In genomic region chr1:155136728-155137127, GRCh38 we compare ENCODE assay signal across 8 cellular contexts. TPM values are rescaled to one million over a fixed set of nuclear protein-coding genes. Genes with fewer than 3 reads are reported as not detected.
DNase-seq lines count a peak whose midpoint lies in the region; ATAC-seq and TF ChIP-seq lines count a peak whose summit lies in the region.

No MANE protein-coding gene starts in this region.

- peak; percentile 61 for DNase-seq in GF-D8 (lab: John Stamatoyannopoulos, UW)
- DNase-seq in Panc1 (ENCODE audit: low read depth, low spot score): no peak
- no peak for DNase-seq in ecto neural progenitor cell (ENCODE audit: low spot score)
- DNase-seq in NCI-H2107 (lab: John Stamatoyannopoulos, UW): no peak
- DNase-seq in stimulated activated CD4-positive, alpha-beta T cell treated with anti-CD3 and anti-CD28 coated beads, Interleukin-15, amount 100 ng/mL, for 24 hours: no peak

- intact Hi-C loops in Panc1 (cut with micrococcal nuclease; ENCODE audit: unreplicated experiment): no loop called here

- in situ Hi-C loops in Panc1 (cut with HindIII; ENCODE audit: low pct_unique_long_range_greater_than_20kb, low sequenced_read_pairs): no loop called here

- peak overlapping the region; percentile 60 to 86 for H3K4me3 ChIP-seq in Panc1 (ENCODE audit: low read depth in 2 of 2, low read length in 2 of 2)
- peak overlapping the region; percentile 57 for H3K4me3 ChIP-seq in ectodermal cell (ENCODE audit: insufficient read depth, low read depth, low read length)
- peak overlapping the region; percentile 7 for H3K4me3 ChIP-seq in neuron (ENCODE audit: low read length)

- BruUV-seq in Panc1 (replicated peaks; lab: Mats Ljungman, UMichigan): no TSS peak

- H3K36me3 ChIP-seq in Panc1 (ENCODE audit: control insufficient read depth, insufficient read depth, low read length) (no peaks in the 10 kb centered on the region), ectodermal cell (ENCODE audit: control insufficient read depth, insufficient read depth, low read length) (no peaks in the 10 kb centered on the region), neuron (ENCODE audit: insufficient read depth, low read length) (peaks cover 7% of the 10 kb centered on the region)

- no peak overlapping the region for H2AFZ ChIP-seq in neuron (ENCODE audit: low read depth, low read length)

- 39 to 47% methylated on average over 8 of the region's 8 CpGs for WGBS in ectodermal cell, 2 experiments

- ATAC-seq in Panc1 (no peak), GM18511 (IDR thresholded peaks at IDR 0.05; ENCODE audit: unreplicated experiment) (no peak)

- CTCF ChIA-PET in Panc1 (lab: Charles Lee): interaction anchor here (0.6 to 0.7 kb wide), 4 partner anchors 14 to 580 kb away, joined by 3 to 7 read pairs (median 4); partner anchors contain the start of gene KRTCAP2

- no peaks in the 10 kb centered on the region for H3K27me3 ChIP-seq in Panc1 (ENCODE audit: control insufficient read depth, insufficient read depth, low read length)
- peaks cover 8% of the 10 kb centered on the region for H3K27me3 ChIP-seq in ectodermal cell (ENCODE audit: control insufficient read depth, insufficient read depth, low read length, poor library complexity, severe bottlenecking)
- no peaks in the 10 kb centered on the region for H3K27me3 ChIP-seq in neuron (ENCODE audit: insufficient read depth, low read length)

- H3K4me1 ChIP-seq in Panc1 (ENCODE audit: control insufficient read depth, insufficient read depth, low read length): peaks cover 30% of the 10 kb centered on the region
- peaks cover 9% of the 10 kb centered on the region for H3K4me1 ChIP-seq in ectodermal cell (ENCODE audit: control insufficient read depth, insufficient read depth, low read length)
- peaks cover 23% of the 10 kb centered on the region for H3K4me1 ChIP-seq in neuron (ENCODE audit: insufficient read depth, low read length)

- H3K27ac ChIP-seq in Panc1 (ENCODE audit: low read length) (peak overlapping the region; percentile 93), ectodermal cell (ENCODE audit: insufficient read depth, low read depth, low read length, poor library complexity, severe bottlenecking) (peak overlapping the region; percentile 42)

- TF ChIP-seq CTCF in Panc1 (IDR thresholded peaks at IDR 0.05): no peak

- POLR2A ChIA-PET in Panc1 (lab: Charles Lee): interaction anchor here (0.5 to 0.8 kb wide), 2 partner anchors 9 to 37 kb away, joined by 3 read pairs; partner anchors contain the start of gene EFNA1

- H3K9me3 ChIP-seq in Panc1 (ENCODE audit: control insufficient read depth, insufficient read depth, low read depth, low read length): no peaks in the 10 kb centered on the region
- no peaks in the 10 kb centered on the region for H3K9me3 ChIP-seq in ectodermal cell (ENCODE audit: control insufficient read depth, low read length)
- H3K9me3 ChIP-seq in neuron (ENCODE audit: low read length): no peaks in the 10 kb centered on the region

RNA-seq across cellular contexts. Expression of gene SLC50A1, which starts 1.1 kb away (rescaled TPM):
- 67.4 TPM for total RNA-seq in Panc1 (2021; ENCODE audit: unreplicated experiment)
- 79.4 TPM for polyA plus RNA-seq in Panc1 (2012; ENCODE audit: insufficient read length)
- 43.3 TPM for polyA plus RNA-seq in ectodermal cell (2013, experiment 1 of 4)
- polyA plus RNA-seq in ectodermal cell (2013, experiment 2 of 4): 37.1 TPM
- polyA plus RNA-seq in ectodermal cell (2013, experiment 3 of 4): 37.1 TPM
- 36.9 TPM for polyA plus RNA-seq in ectodermal cell (2013, experiment 4 of 4)

RNA-seq across cellular contexts. Expression of gene DPM3, which starts 3.6 kb away (rescaled TPM):
- total RNA-seq in Panc1 (2021; ENCODE audit: unreplicated experiment): 66.0 TPM
- 89.1 TPM for polyA plus RNA-seq in Panc1 (2012; ENCODE audit: insufficient read length)
- polyA plus RNA-seq in ectodermal cell (2013, experiment 1 of 4): 50.7 TPM
- polyA plus RNA-seq in ectodermal cell (2013, experiment 2 of 4): 43.9 TPM
- 77.0 TPM for polyA plus RNA-seq in ectodermal cell (2013, experiment 3 of 4)
- polyA plus RNA-seq in ectodermal cell (2013, experiment 4 of 4): 83.1 TPM

RNA-seq across cellular contexts. Expression of gene EFNA1, which starts 9.1 kb away (rescaled TPM):
- total RNA-seq in Panc1 (2021; ENCODE audit: unreplicated experiment): 23.8 TPM
- polyA plus RNA-seq in Panc1 (2012; ENCODE audit: insufficient read length): 37.9 TPM
- 2.1 TPM for polyA plus RNA-seq in ectodermal cell (2013, experiment 1 of 4)
- 2.9 TPM for polyA plus RNA-seq in ectodermal cell (2013, experiment 2 of 4)
- polyA plus RNA-seq in ectodermal cell (2013, experiment 3 of 4): 2.2 TPM
- 2.9 TPM for polyA plus RNA-seq in ectodermal cell (2013, experiment 4 of 4)

RNA-seq across cellular contexts. Expression of gene KRTCAP2, which starts 36.4 kb away (rescaled TPM):
- 155 TPM for total RNA-seq in Panc1 (2021; ENCODE audit: unreplicated experiment)
- 207 TPM for polyA plus RNA-seq in Panc1 (2012; ENCODE audit: insufficient read length)
- 127 TPM for polyA plus RNA-seq in ectodermal cell (2013, experiment 1 of 4)
- 122 TPM for polyA plus RNA-seq in ectodermal cell (2013, experiment 2 of 4)
- 136 TPM for polyA plus RNA-seq in ectodermal cell (2013, experiment 3 of 4)
- 141 TPM for polyA plus RNA-seq in ectodermal cell (2013, experiment 4 of 4)

RNA-seq across cellular contexts. Expression of gene TRIM46, which starts 36.9 kb away (rescaled TPM):
- total RNA-seq in Panc1 (2021; ENCODE audit: unreplicated experiment): 3.8 TPM
- polyA plus RNA-seq in Panc1 (2012; ENCODE audit: insufficient read length): 8.0 TPM
- polyA plus RNA-seq in ectodermal cell (2013, experiment 1 of 4): 13.7 TPM
- polyA plus RNA-seq in ectodermal cell (2013, experiment 2 of 4): 15.0 TPM
- 10.9 TPM for polyA plus RNA-seq in ectodermal cell (2013, experiment 3 of 4)
- 12.3 TPM for polyA plus RNA-seq in ectodermal cell (2013, experiment 4 of 4)

Comparison
In these comparisons a context has a peak if more than half of its experiments do, and no peak if none do; other contexts are left out.
1. H3K4me3 ChIP-seq: peak in every context shown above with its lines; median percentile 73 in Panc1; 57 in ectodermal cell; 7 in neuron.